In genomic region chr2:111725742-111726141, GRCh38 we compare ENCODE assay signal across 7 cellular contexts.
DNase-seq lines count a peak whose midpoint lies in the region; ATAC-seq, FAIRE-seq and TF ChIP-seq lines count a peak whose summit lies in the region.
"Not testable (repeated sequence)": the region's sequence is repeated elsewhere in the genome, so short reads cannot be mapped to it uniquely, and the experiment has no call there.

No MANE protein-coding gene starts in this region.

- H3K4me2 ChIP-seq in H1 (ENCODE audit: insufficient read depth in 1 of 2, low read depth in 2 of 2, low read length in 2 of 2); hepatocyte: not testable (repeated sequence)

- H3K27ac ChIP-seq in H1 (ENCODE audit: low read depth, low read length); hepatocyte; psoas muscle: not testable (repeated sequence)

- not testable (repeated sequence) for H3K9me3 Mint-ChIP-seq in activated CD4-positive, alpha-beta memory T cell treated with anti-CD3 and anti-CD28 coated beads for 36 hours

- not testable (repeated sequence) for H2BK15ac ChIP-seq in H1 (ENCODE audit: low read length)

- not testable (repeated sequence) for H3K4me3 ChIP-seq in H1 (ENCODE audit: extremely low read depth in 1 of 4, insufficient read depth in 2 of 4, low read depth in 3 of 4, low read length in 4 of 4); hepatocyte; psoas muscle

- H3K36me3 ChIP-seq in H1 (ENCODE audit: control insufficient read depth in 2 of 4, insufficient read depth in 4 of 4, low read length in 3 of 4); hepatocyte (replicated peaks; ENCODE audit: insufficient read depth, low read depth); psoas muscle (ENCODE audit: insufficient read depth in 1 of 2, low read depth in 1 of 2): not testable (repeated sequence)

- H3K4me1 Mint-ChIP-seq in activated CD4-positive, alpha-beta memory T cell treated with anti-CD3 and anti-CD28 coated beads for 36 hours (ENCODE audit: low read depth): not testable (repeated sequence)

- not testable (repeated sequence) for H2AK5ac ChIP-seq in H1 (ENCODE audit: low read depth, low read length)

- not testable (repeated sequence) for TF ChIP-seq EP300 in H1 (IDR thresholded peaks at IDR 0.05; ENCODE audit: borderline replicate concordance in 1 of 2, low read depth in 2 of 2, low read length in 2 of 2)

- not testable (repeated sequence) for H4K5ac ChIP-seq in H1 (ENCODE audit: insufficient read length, low read depth, low read length)

- not testable (repeated sequence) for H2BK120ac ChIP-seq in H1 (replicated peaks; ENCODE audit: low read depth, low read length)

- H3K4ac ChIP-seq in H1 (replicated peaks; ENCODE audit: insufficient read length, low read depth, low read length): not testable (repeated sequence)

- not testable (repeated sequence) for TF ChIP-seq POLR2A in H1 (IDR thresholded peaks at IDR 0.05; ENCODE audit: control extremely low read depth in 1 of 2, low read depth in 2 of 2, low read length in 2 of 2)

- peak; percentile 51 to 53; a peak in 3 of 4 replicates for TF ChIP-seq RAD21 in H1 (IDR thresholded peaks at IDR 0.05 in 1 of 2, conservative IDR thresholded peaks at IDR 0.05 in 1 of 2; ENCODE audit: low read depth in 2 of 2, low read length in 2 of 2)

- not testable (repeated sequence) for H3K23ac ChIP-seq in H1 (ENCODE audit: insufficient read length)

- H3K79me2 ChIP-seq in H1 (ENCODE audit: control insufficient read depth in 1 of 2, insufficient read depth in 2 of 2, low read length in 2 of 2); hepatocyte: not testable (repeated sequence)

- H4K20me1 ChIP-seq in H1 (replicated peaks in 1 of 2; ENCODE audit: control insufficient read depth in 1 of 2, insufficient read depth in 2 of 2, low read length in 2 of 2); hepatocyte (ENCODE audit: insufficient read depth, poor library complexity, severe bottlenecking): not testable (repeated sequence)

- FAIRE-seq in H1 (lab: Jason Lieb, UNC): not testable (repeated sequence)

- POLR2A ChIA-PET in activated CD4-positive, alpha-beta memory T cell treated with anti-CD3 and anti-CD28 coated beads for 36 hours (lab: Charles Lee); H1 (lab: Charles Lee; ENCODE audit: partially characterized antibody): not testable (repeated sequence)

- not testable (repeated sequence) for H3K56ac ChIP-seq in H1 (replicated peaks; ENCODE audit: insufficient read length, low read depth, low read length)

- not testable (repeated sequence) for H2BK12ac ChIP-seq in H1 (ENCODE audit: low read depth, low read length)

- H3K79me1 ChIP-seq in H1 (ENCODE audit: low read depth, low read length): not testable (repeated sequence)

- H2AFZ ChIP-seq in H1 (ENCODE audit: low read length); hepatocyte: not testable (repeated sequence)

- H3K4me1 ChIP-seq in H1 (replicated peaks in 1 of 4; ENCODE audit: control insufficient read depth in 3 of 4, insufficient read depth in 4 of 4, low read length in 3 of 4); hepatocyte (ENCODE audit: insufficient read depth); psoas muscle: not testable (repeated sequence)

- DNase-seq in OCI-M1 (lab: John Stamatoyannopoulos, UW): peak; percentile 12
- peak; percentile 29 for DNase-seq in activated CD4-positive, alpha-beta memory T cell treated with anti-CD3 and anti-CD28 coated beads for 36 hours
- DNase-seq in H1 (ENCODE audit: low read depth in 1 of 2, low spot score in 2 of 2); hepatocyte (ENCODE audit: low spot score); psoas muscle: not testable (repeated sequence)

- H3K4me3 Mint-ChIP-seq in activated CD4-positive, alpha-beta memory T cell treated with anti-CD3 and anti-CD28 coated beads for 36 hours: not testable (repeated sequence)

- H3K9me2 ChIP-seq in hepatocyte (replicated peaks; ENCODE audit: insufficient read depth): not testable (repeated sequence)

- intact Hi-C loops in activated CD4-positive, alpha-beta memory T cell treated with anti-CD3 and anti-CD28 coated beads for 36 hours (cut with micrococcal nuclease); psoas muscle (cut with DNase I): not testable (repeated sequence)

- H2BK5ac ChIP-seq in H1 (ENCODE audit: low read depth, low read length): not testable (repeated sequence)

- ATAC-seq in HG02884 (IDR thresholded peaks at IDR 0.05; ENCODE audit: unreplicated experiment): peak; percentile 54
- ATAC-seq in psoas muscle: peak; percentile 50 to 81 (median 67)

- H3K27me3 ChIP-seq in H1 (replicated peaks in 1 of 4; ENCODE audit: control insufficient read depth in 3 of 4, extremely low read depth in 1 of 4, insufficient read depth in 3 of 4, low read length in 3 of 4); hepatocyte; psoas muscle (ENCODE audit: insufficient read depth in 3 of 3, low read length in 2 of 3): not testable (repeated sequence)

- H3K27me3 Mint-ChIP-seq in activated CD4-positive, alpha-beta memory T cell treated with anti-CD3 and anti-CD28 coated beads for 36 hours: not testable (repeated sequence)

- not testable (repeated sequence) for H2BK20ac ChIP-seq in H1 (ENCODE audit: low read length)

- not testable (repeated sequence) for H3K9me3 ChIP-seq in H1 (ENCODE audit: insufficient read depth in 2 of 2, low read depth in 1 of 2, low read length in 1 of 2); hepatocyte (ENCODE audit: low read depth); psoas muscle

- H3K23me2 ChIP-seq in H1 (ENCODE audit: low read depth, low read length): not testable (repeated sequence)

- WGBS in H1 (ENCODE audit: extremely low coverage in 1 of 2, insufficient coverage in 1 of 2, insufficient read length in 1 of 2, insufficient replicate concordance in 2 of 2, low coverage in 1 of 2, low lambda C conversion rate in 2 of 2, missing lambda C conversion rate in 1 of 2), 2 experiments: 80% methylated on average over 5 of the region's 6 CpGs; no CpG with 5 or more reads in 1 of the 2 experiments
- WGBS in hepatocyte (ENCODE audit: low lambda C conversion rate, missing lambda C conversion rate): 67% methylated on average over 6 of the region's 6 CpGs
- WGBS in psoas muscle, 3 donors: 78 to 100% (median 83%) methylated on average over 2 to 6 of the region's 6 CpGs

- H4K8ac ChIP-seq in H1 (ENCODE audit: extremely low read depth, insufficient read depth, low read length): not testable (repeated sequence)

- not testable (repeated sequence) for H3K14ac ChIP-seq in H1 (ENCODE audit: insufficient read length)

- not testable (repeated sequence) for H3K36me3 Mint-ChIP-seq in activated CD4-positive, alpha-beta memory T cell treated with anti-CD3 and anti-CD28 coated beads for 36 hours

- not testable (repeated sequence) for H3K9ac ChIP-seq in H1 (replicated peaks in 1 of 4; ENCODE audit: extremely low read depth in 1 of 4, low read depth in 3 of 4, low read length in 3 of 4)

- not testable (repeated sequence) for H3K18ac ChIP-seq in H1 (ENCODE audit: extremely low read depth, low read length)

- TF ChIP-seq CTCF in GM12874 (IDR thresholded peaks at IDR 0.05; ENCODE audit: insufficient read depth, low read depth, low read length): 0 out of 2 replicates have a peak, but pooled peaks have one; percentile 9
- peak in 2 of 3 experiments; percentile 12 to 46; a peak in 3 of 4 replicates for TF ChIP-seq CTCF in H1 (IDR thresholded peaks at IDR 0.05; ENCODE audit: control extremely low read depth in 1 of 3, insufficient read depth in 1 of 3, low read depth in 1 of 3, low read length in 3 of 3)
- TF ChIP-seq CTCF in hepatocyte (IDR thresholded peaks at IDR 0.05; ENCODE audit: poor library complexity): peak; percentile 33
- peak; percentile 12 for TF ChIP-seq CTCF in psoas muscle (IDR thresholded peaks at IDR 0.05)

- not testable (repeated sequence) for H4K91ac ChIP-seq in H1 (replicated peaks; ENCODE audit: insufficient read length, low read length)

- not testable (repeated sequence) for H3K27ac Mint-ChIP-seq in activated CD4-positive, alpha-beta memory T cell treated with anti-CD3 and anti-CD28 coated beads for 36 hours

- CTCF ChIA-PET in activated CD4-positive, alpha-beta memory T cell treated with anti-CD3 and anti-CD28 coated beads for 36 hours (lab: Charles Lee); H1 (lab: Charles Lee; ENCODE audit: partially characterized antibody): not testable (repeated sequence)
